ENCODE assay signal across 27 cellular contexts in the genomic region with DNA sequence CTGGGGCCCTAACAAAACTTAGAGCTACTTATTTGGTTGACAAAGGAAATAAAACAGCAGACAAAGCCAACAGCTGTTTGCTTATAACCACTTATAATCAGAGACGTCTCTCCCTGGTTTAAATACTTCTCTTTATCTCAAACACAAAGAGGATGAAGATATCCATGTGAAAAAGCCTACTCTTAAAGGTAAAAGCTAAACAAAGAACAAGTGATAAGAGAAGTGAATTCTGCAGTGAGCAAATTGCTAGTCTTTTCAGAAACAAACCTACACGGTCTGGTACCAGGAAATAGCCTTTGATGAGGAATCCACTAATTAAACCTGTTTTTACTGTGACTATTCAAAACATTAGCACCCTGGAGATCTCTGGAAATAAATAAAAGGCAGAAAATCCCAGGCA. TPM values are rescaled to one million over a fixed set of nuclear protein-coding genes. Genes with fewer than 3 reads are reported as not detected.
DNase-seq lines count a peak whose midpoint lies in the region; FAIRE-seq and TF ChIP-seq lines count a peak whose summit lies in the region.
"Had no signal": no experiment of that assay in that cellular context is flagged by ENCODE, and none has a peak within 500 bp of the region (broad histone marks: within the 10 kb centered on the region; RNA-seq: fewer than 3 reads in every experiment).

No MANE protein-coding gene starts in this region.

- no peaks in the 10 kb centered on the region for H4K20me1 ChIP-seq in neural progenitor cell (ENCODE audit: low read depth)

- H3K9ac ChIP-seq in HUES64 (ENCODE audit: low read depth, low read length) (no peak overlapping the region), endodermal cell (ENCODE audit: extremely low read depth, low read length, poor library complexity, severe bottlenecking) (no peak overlapping the region), neural progenitor cell (no peak overlapping the region)

- H3K27me3 ChIP-seq in HUES64 (ENCODE audit: insufficient read depth, low read length): peaks cover 62% of the 10 kb centered on the region
- H3K27me3 ChIP-seq in endodermal cell (ENCODE audit: control insufficient read depth, insufficient read depth, low read length, poor library complexity, severe bottlenecking): peaks cover 6% of the 10 kb centered on the region
- no peaks in the 10 kb centered on the region for H3K27me3 ChIP-seq in neural progenitor cell

- FAIRE-seq in GM12891 (lab: Jason Lieb, UNC) (no peak), urothelium cell line (lab: Jason Lieb, UNC) (no peak)
- FAIRE-seq: GM12878, H54, K562 had no signal

- H3F3A ChIP-seq in neural progenitor cell (ENCODE audit: low read depth): no peaks in the 10 kb centered on the region

- peak; percentile 11 for DNase-seq in DMS53 (lab: John Stamatoyannopoulos, UW)
- DNase-seq in DMS53 treated with DMSO at 0.1 percent for 48 hours (lab: John Stamatoyannopoulos, UW; ENCODE audit: unreplicated experiment): no peak
- no peak for DNase-seq in endodermal cell
- peak; percentile 30 for DNase-seq in neural progenitor cell (ENCODE audit: low spot score)
- no peak for DNase-seq in GM12891 (ENCODE audit: insufficient read length, low spot score)
- no peak for DNase-seq in urothelium cell line (ENCODE audit: low spot score)
- no peak for DNase-seq in anterior cingulate cortex (lab: John Stamatoyannopoulos, UW)
- DNase-seq: 8988T, Calu3, GDM1, MV-4-11, NCI-H1105, NCI-H146, NCI-H2029, NCI-H226, NCI-H510A, RPMI8226, SHP77, T-cell had no signal

- H3K4me1 Mint-ChIP-seq in endodermal cell (peaks cover 31% of the 10 kb centered on the region), neural progenitor cell (peaks cover 2% of the 10 kb centered on the region)
- H3K4me1 Mint-ChIP-seq: T-cell had no signal

- H3K4me1 ChIP-seq in HUES64 (ENCODE audit: insufficient read depth, low read length) (peaks cover 25% of the 10 kb centered on the region), endodermal cell (ENCODE audit: control insufficient read depth, insufficient read depth, low read length) (no peaks in the 10 kb centered on the region), neural progenitor cell (no peaks in the 10 kb centered on the region)

- no peak overlapping the region for H2AFZ ChIP-seq in neural progenitor cell (replicated peaks)

- peak overlapping the region; percentile 18; the same call in 1 of the 2 replicates for H3K27ac ChIP-seq in HUES64 (ENCODE audit: low read depth, low read length)
- H3K27ac ChIP-seq in endodermal cell (ENCODE audit: low read depth, low read length): no peak overlapping the region
- H3K27ac ChIP-seq in neural progenitor cell: no peak overlapping the region

- H3K9me3 Mint-ChIP-seq in endodermal cell (peaks cover 33% of the 10 kb centered on the region), neural progenitor cell (no peaks in the 10 kb centered on the region)
- H3K9me3 Mint-ChIP-seq: T-cell had no signal

- H3K4me3 Mint-ChIP-seq in endodermal cell: no peak overlapping the region
- no peak overlapping the region for H3K4me3 Mint-ChIP-seq in neural progenitor cell
- H3K4me3 Mint-ChIP-seq: T-cell had no signal

- no peaks in the 10 kb centered on the region for H3K79me2 ChIP-seq in neural progenitor cell (ENCODE audit: low read depth)

- no peak for TF ChIP-seq CTCF in endodermal cell (conservative IDR thresholded peaks at IDR 0.05)
- TF ChIP-seq CTCF in neural progenitor cell (IDR thresholded peaks at IDR 0.05): no peak

- TF ChIP-seq POLR2A in GM12891 (IDR thresholded peaks at IDR 0.05; ENCODE audit: low read depth, low read length): no peak

- peak overlapping the region; percentile 3 for H3K27ac Mint-ChIP-seq in endodermal cell
- no peak overlapping the region for H3K27ac Mint-ChIP-seq in neural progenitor cell
- H3K27ac Mint-ChIP-seq: T-cell had no signal

- no peaks in the 10 kb centered on the region for H3K36me3 Mint-ChIP-seq in endodermal cell (ENCODE audit: low read depth)
- H3K36me3 Mint-ChIP-seq in neural progenitor cell: no peaks in the 10 kb centered on the region
- H3K36me3 Mint-ChIP-seq: T-cell had no signal

- no peak overlapping the region for H3K4me3 ChIP-seq in HUES64 (ENCODE audit: low read length)
- no peak overlapping the region for H3K4me3 ChIP-seq in endodermal cell (ENCODE audit: low read length)
- H3K4me3 ChIP-seq in neural progenitor cell: no peak overlapping the region
- H3K4me3 ChIP-seq: GM12878, K562 had no signal

- 0% methylated on average over 1 of the region's 2 CpGs for WGBS in HUES64
- WGBS in endodermal cell (ENCODE audit: insufficient coverage in 1 of 2, insufficient read length in 1 of 2), 2 experiments: 0% methylated on average over 2 of the region's 2 CpGs; no CpG with 5 or more reads in 1 of the 2 experiments

- no peaks in the 10 kb centered on the region for H3K27me3 Mint-ChIP-seq in endodermal cell (ENCODE audit: insufficient read depth)
- peaks cover 5% of the 10 kb centered on the region for H3K27me3 Mint-ChIP-seq in neural progenitor cell (ENCODE audit: insufficient read depth, low read depth)

- H3K9me3 ChIP-seq in HUES64 (ENCODE audit: insufficient read depth, low read depth, low read length) (no peaks in the 10 kb centered on the region), endodermal cell (ENCODE audit: control insufficient read depth, low read length) (no peaks in the 10 kb centered on the region), neural progenitor cell (ENCODE audit: low read depth) (no peaks in the 10 kb centered on the region)

- H3K36me3 ChIP-seq in HUES64 (ENCODE audit: insufficient read depth, low read length): no peaks in the 10 kb centered on the region
- H3K36me3 ChIP-seq in endodermal cell (ENCODE audit: control insufficient read depth, insufficient read depth, low read length): no peaks in the 10 kb centered on the region
- H3K36me3 ChIP-seq in neural progenitor cell: no peaks in the 10 kb centered on the region

- no peak overlapping the region for H3K4me2 ChIP-seq in neural progenitor cell

TF ChIP-seq in GM12891, 5 proteins besides CTCF, POLR2A, EP300 and RAD21:
- TF ChIP-seq PAX5 (IDR thresholded peaks at IDR 0.05; ENCODE audit: insufficient read depth, low read length, severe bottlenecking) (no peak), POLR2AphosphoS5 (IDR thresholded peaks at IDR 0.05; ENCODE audit: low read depth, low read length) (no peak), TAF1 (IDR thresholded peaks at IDR 0.05; ENCODE audit: low read depth, low read length) (no peak), SPI1 (IDR thresholded peaks at IDR 0.05; ENCODE audit: low read depth, low read length) (no peak), POU2F2 (IDR thresholded peaks at IDR 0.05; ENCODE audit: low read depth, low read length) (no peak)
TF ChIP-seq in GM12891: peak in this region for 0.

RNA-seq across cellular contexts. Expression of a gene that starts 46.7 kb away (rescaled TPM):
- 3.1 TPM for polyA plus RNA-seq in HUES64 (2013, experiment 1 of 2)
- 3.6 TPM for polyA plus RNA-seq in HUES64 (2013, experiment 2 of 2)
- total RNA-seq in endodermal cell: 10 to 100 TPM in 1 of 2 donors, 1 to 10 TPM in 1; 5.7 to 12.2 TPM
- 5.4 TPM for polyA plus RNA-seq in endodermal cell (2013, experiment 1 of 2)
- polyA plus RNA-seq in endodermal cell (2013, experiment 2 of 2): 4.3 TPM
- 4.6 and 7.7 TPM in 2 replicates for total RNA-seq in neural progenitor cell (ENCODE audit: low replicate concordance)
- polyA plus RNA-seq in GM12891 (2012; ENCODE audit: low read depth, missing spikeins): 0.99 TPM
- total RNA-seq: Calu3, HT-29, K562, LHCN-M2, MCF 10A, SK-MEL-5 had no signal

Comparison
In these comparisons a context has a peak if more than half of its experiments do, and no peak if none do; other contexts are left out.
1. DNase-seq: peak in DMS53 (single experiment) and neural progenitor cell (single experiment); none in DMS53 treated with DMSO at 0.1 percent for 48 hours (single experiment), endodermal cell (single experiment), GM12891 (single experiment), urothelium cell line (single experiment) and anterior cingulate cortex (0 of 58).